In the genomic region with DNA sequence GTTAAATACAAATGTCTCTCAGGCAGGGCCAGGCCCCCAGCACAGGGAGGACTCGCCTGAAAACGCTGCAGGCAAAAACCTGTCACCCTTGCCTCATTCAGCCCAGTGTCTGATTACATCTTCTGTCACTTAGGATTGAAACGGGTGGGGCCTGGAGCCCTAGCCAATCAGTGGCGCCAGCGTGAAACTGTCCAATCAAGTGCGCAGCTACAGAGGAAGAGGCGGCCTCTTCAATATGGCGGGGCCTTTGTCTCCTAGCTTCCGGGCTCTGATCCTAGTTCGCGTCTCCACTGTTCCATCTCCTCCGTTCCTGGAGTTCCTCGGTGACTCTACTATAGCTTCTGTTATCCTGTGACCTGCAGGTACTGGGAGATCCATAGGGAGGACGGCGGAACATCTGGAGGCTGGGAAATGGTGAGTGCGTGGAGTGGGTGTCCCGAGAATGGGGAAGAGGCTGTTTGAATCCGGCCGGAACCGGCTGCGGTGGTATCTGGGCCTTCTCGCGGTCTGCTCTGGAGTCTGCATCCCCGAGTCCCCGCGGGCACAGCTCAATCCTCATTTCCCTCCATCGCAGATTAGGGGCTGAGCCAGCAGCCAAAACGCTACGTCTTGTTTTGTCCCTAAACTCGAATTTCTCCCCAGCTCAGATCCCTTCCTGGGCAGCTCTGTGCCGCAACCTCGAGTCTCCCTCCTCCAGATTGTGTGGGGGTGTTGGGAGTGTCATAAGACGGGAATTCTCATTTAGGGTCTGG, we compare ENCODE assay signal across 8 cellular contexts.
DNase-seq lines count a peak whose midpoint lies in the region; ATAC-seq lines count a peak whose summit lies in the region.

A gene (plus strand): TSS at position 222 of the 752 bp plus-strand sequence. CDS start 190 bp downstream, at position 412.

- DNase-seq in GM19238 (ENCODE audit: insufficient read length, low spot score) (peak; percentile 72), NCI-H748 (lab: John Stamatoyannopoulos, UW; ENCODE audit: unreplicated experiment) (peak; percentile 97), memory B cell (ENCODE audit: low spot score in 2 of 2) (peak; percentile 81 to 82)
- peak; percentile 82 to 83 for DNase-seq in activated CD4-positive, alpha-beta T cell treated with anti-CD3 and anti-CD28 coated beads, Interleukin-2, amount 50 U/mL, for 4 hours
- peak; percentile 70 to 75 for DNase-seq in stimulated activated CD8-positive, alpha-beta memory T cell treated with anti-CD3 and anti-CD28 coated beads, Interleukin-2, amount 100 ng/mL, for 1 hour (ENCODE audit: low read depth in 2 of 2)

- no peaks in the 10 kb centered on the region for H3K27me3 Mint-ChIP-seq in dendritic cell treated with granulocyte-macrophage colony-stimulating factor and Interleukin-4, amounts not matched to agents 40 ng/mL and 50 ng/mL, for 4 days
- no peaks in the 10 kb centered on the region for H3K27me3 Mint-ChIP-seq in memory B cell

- peak within 1 kb of the TSS; percentile 99 for H3K9ac ChIP-seq in BLaER1

- H3K27ac ChIP-seq in BLaER1, result peak within 1 kb of the TSS; percentile 99

- no peaks in the 10 kb centered on the region for H4K20me1 ChIP-seq in BLaER1

- peaks cover 26% of the 10 kb centered on the region for H3K4me1 ChIP-seq in BLaER1

- intact Hi-C loops in dendritic cell treated with granulocyte-macrophage colony-stimulating factor and Interleukin-4, amounts not matched to agents 40 ng/mL and 50 ng/mL, for 4 days (cut with micrococcal nuclease), result loop anchor here (10.0 kb wide), 3 partner anchors 481 to 1061 kb away; a partner anchor contains a TSS

- H3K4me3 Mint-ChIP-seq in dendritic cell treated with granulocyte-macrophage colony-stimulating factor and Interleukin-4, amounts not matched to agents 40 ng/mL and 50 ng/mL, for 4 days, result peak within 1 kb of the TSS; percentile 96
- H3K4me3 Mint-ChIP-seq in memory B cell, result peak within 1 kb of the TSS; percentile 99

- peaks cover 34% of the 10 kb centered on the region for H3K36me3 ChIP-seq in BLaER1

- H3K27me3 ChIP-seq in BLaER1, result no peaks in the 10 kb centered on the region

- H3K9me3 ChIP-seq in BLaER1, result peaks cover 33% of the 10 kb centered on the region

- peaks cover 6% of the 10 kb centered on the region for H3K9me3 Mint-ChIP-seq in dendritic cell treated with granulocyte-macrophage colony-stimulating factor and Interleukin-4, amounts not matched to agents 40 ng/mL and 50 ng/mL, for 4 days
- no peaks in the 10 kb centered on the region for H3K9me3 Mint-ChIP-seq in memory B cell

- peak within 1 kb of the TSS; percentile 93 for H3K4me3 ChIP-seq in BLaER1

- peaks cover 11% of the 10 kb centered on the region for H3K4me1 Mint-ChIP-seq in dendritic cell treated with granulocyte-macrophage colony-stimulating factor and Interleukin-4, amounts not matched to agents 40 ng/mL and 50 ng/mL, for 4 days (ENCODE audit: low read depth)
- peaks cover 12% of the 10 kb centered on the region for H3K4me1 Mint-ChIP-seq in memory B cell

- ATAC-seq in HG03457 (IDR thresholded peaks at IDR 0.05; ENCODE audit: unreplicated experiment) (peak; percentile 100), memory B cell (ENCODE audit: low read depth) (peak; percentile 99)

- peaks cover 27% of the 10 kb centered on the region for H3K36me3 Mint-ChIP-seq in dendritic cell treated with granulocyte-macrophage colony-stimulating factor and Interleukin-4, amounts not matched to agents 40 ng/mL and 50 ng/mL, for 4 days (ENCODE audit: low read depth)
- peaks cover 1% of the 10 kb centered on the region for H3K36me3 Mint-ChIP-seq in memory B cell

- H3K27ac Mint-ChIP-seq in dendritic cell treated with granulocyte-macrophage colony-stimulating factor and Interleukin-4, amounts not matched to agents 40 ng/mL and 50 ng/mL, for 4 days, result peak within 1 kb of the TSS; percentile 96
- H3K27ac Mint-ChIP-seq in memory B cell, result peak within 1 kb of the TSS; percentile 99

- H3K4me2 ChIP-seq in BLaER1, result peak within 1 kb of the TSS; percentile 89

Comparison
In these comparisons a context has a peak if more than half of its experiments do, and no peak if none do; other contexts are left out.
1. Peak in every context shown above with its lines: DNase-seq, ATAC-seq, H3K4me3 ChIP-seq and H3K27ac ChIP-seq.